8 cellular contexts compared by ENCODE assay signal in the genomic region with DNA sequence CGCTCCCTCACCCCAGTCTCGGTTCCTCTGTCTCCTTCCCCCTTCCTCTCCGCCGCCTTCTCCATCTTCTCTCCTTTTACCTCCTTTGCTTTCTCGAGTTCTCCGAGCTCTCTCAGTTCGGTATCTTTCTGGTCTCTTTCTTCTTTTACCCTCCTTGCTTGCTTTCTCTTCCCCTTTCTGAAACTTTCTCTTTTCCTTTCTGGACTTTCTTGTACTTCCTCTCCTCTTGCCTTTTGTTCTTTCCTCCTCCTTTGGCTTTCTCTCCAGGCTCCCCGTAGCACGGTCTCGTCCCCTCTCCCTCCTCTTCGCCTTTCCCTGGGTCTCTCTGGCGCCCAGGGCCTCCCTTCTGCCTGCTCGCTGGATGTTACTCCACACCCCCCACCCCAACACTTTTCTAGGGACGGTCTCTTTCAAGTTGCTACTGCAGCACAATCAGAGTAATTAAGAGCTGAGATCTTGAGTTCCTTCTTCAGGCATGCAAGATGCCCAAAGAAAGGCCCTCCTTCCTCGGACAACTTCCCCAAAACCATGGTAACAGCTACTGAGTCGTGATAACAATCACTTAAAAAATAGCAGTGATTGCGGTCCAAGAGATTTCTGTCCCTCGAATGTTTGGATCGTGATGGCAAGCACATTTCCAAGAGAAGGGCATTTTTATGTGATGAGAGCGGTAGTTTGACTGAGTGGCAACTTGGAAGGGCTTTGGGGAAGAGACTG. TPM values are rescaled to one million over a fixed set of nuclear protein-coding genes. Genes with fewer than 3 reads are reported as not detected.
DNase-seq lines count a peak whose midpoint lies in the region; ATAC-seq and TF ChIP-seq lines count a peak whose summit lies in the region.

No MANE protein-coding gene starts in this region.

- H3K9me2 ChIP-seq in neural cell (ENCODE audit: insufficient read depth, low read length), result no peaks in the 10 kb centered on the region

- H2AFZ ChIP-seq in KMS-11 (ENCODE audit: low read depth) (peak overlapping the region; percentile 94), neural cell (ENCODE audit: low read depth, low read length) (peak overlapping the region; percentile 52)

- peaks cover 62% of the 10 kb centered on the region for H3K27me3 ChIP-seq in BLaER1
- H3K27me3 ChIP-seq in KMS-11 (ENCODE audit: insufficient read depth, low read depth), result peaks cover 30% of the 10 kb centered on the region
- H3K27me3 ChIP-seq in ectodermal cell (ENCODE audit: control insufficient read depth, insufficient read depth, low read length, poor library complexity, severe bottlenecking), result peaks cover 55% of the 10 kb centered on the region
- H3K27me3 ChIP-seq in neural cell (ENCODE audit: insufficient read depth, low read depth, low read length), result no peaks in the 10 kb centered on the region

- H3K4me3 ChIP-seq in BLaER1 (peak overlapping the region; percentile 89), KMS-11 (IDR thresholded peaks at IDR 0.05; ENCODE audit: insufficient read depth, low read depth, low read length) (no peak overlapping the region), ectodermal cell (ENCODE audit: insufficient read depth, low read depth, low read length) (peak overlapping the region; percentile 79), neural cell (ENCODE audit: low read length) (peak overlapping the region; percentile 82), mucosa of descending colon (no peak overlapping the region)

- H4K20me1 ChIP-seq in BLaER1 (peaks cover 34% of the 10 kb centered on the region), KMS-11 (ENCODE audit: insufficient read depth) (no peaks in the 10 kb centered on the region), neural cell (ENCODE audit: insufficient read depth) (peaks cover 8% of the 10 kb centered on the region)

- peaks cover 38% of the 10 kb centered on the region for H3K4me1 ChIP-seq in BLaER1
- peaks cover 11% of the 10 kb centered on the region for H3K4me1 ChIP-seq in KMS-11 (ENCODE audit: low read depth, poor library complexity, severe bottlenecking)
- H3K4me1 ChIP-seq in ectodermal cell (ENCODE audit: control insufficient read depth, insufficient read depth, low read length), result peaks cover 24% of the 10 kb centered on the region
- H3K4me1 ChIP-seq in mucosa of descending colon (ENCODE audit: low read depth), result peaks cover 28% of the 10 kb centered on the region

- TF ChIP-seq CTCF in KMS-11 (conservative IDR thresholded peaks at IDR 0.05; ENCODE audit: low read depth, low read length) (peak; percentile 41), neural cell (IDR thresholded peaks at IDR 0.05; ENCODE audit: poor library complexity, severe bottlenecking) (no peak), mucosa of descending colon (IDR thresholded peaks at IDR 0.05) (no peak)

- H3K9ac ChIP-seq in BLaER1 (peak overlapping the region; percentile 84), KMS-11 (no peak overlapping the region), neural cell (ENCODE audit: low read length) (peak overlapping the region; percentile 95)

- no peak for TF ChIP-seq RAD21 in neural cell (conservative IDR thresholded peaks at IDR 0.05)

- H3K79me2 ChIP-seq in KMS-11 (ENCODE audit: insufficient read depth, low read depth) (no peaks in the 10 kb centered on the region), neural cell (replicated peaks; ENCODE audit: insufficient read depth, low read length) (peaks cover 33% of the 10 kb centered on the region)

- H3K9me3 ChIP-seq in BLaER1, result no peaks in the 10 kb centered on the region
- no peaks in the 10 kb centered on the region for H3K9me3 ChIP-seq in ectodermal cell (ENCODE audit: control insufficient read depth, low read length)
- H3K9me3 ChIP-seq in neural cell (ENCODE audit: low read length), result no peaks in the 10 kb centered on the region
- no peaks in the 10 kb centered on the region for H3K9me3 ChIP-seq in mucosa of descending colon

- 8 to 9% methylated on average over 20 of the region's 20 CpGs for WGBS in ectodermal cell, 2 experiments

- H3K36me3 ChIP-seq in BLaER1 (no peaks in the 10 kb centered on the region), KMS-11 (ENCODE audit: insufficient read depth) (no peaks in the 10 kb centered on the region), ectodermal cell (ENCODE audit: control insufficient read depth, insufficient read depth, low read length) (no peaks in the 10 kb centered on the region), neural cell (ENCODE audit: insufficient read depth, low read length) (no peaks in the 10 kb centered on the region), mucosa of descending colon (ENCODE audit: low read depth) (no peaks in the 10 kb centered on the region)

- DNase-seq in NCI-H345 treated with DMSO at 0.1 percent for 48 hours (lab: John Stamatoyannopoulos, UW; ENCODE audit: unreplicated experiment), result no peak
- no peak for DNase-seq in mucosa of descending colon
- DNase-seq in D341Med (ENCODE audit: low spot score), result no peak

- no peak for ATAC-seq in GM21723 (IDR thresholded peaks at IDR 0.05; ENCODE audit: unreplicated experiment)
- no peak for ATAC-seq in mucosa of descending colon

- peak overlapping the region; percentile 93 for H3K4me2 ChIP-seq in BLaER1
- peak overlapping the region; percentile 99 for H3K4me2 ChIP-seq in KMS-11
- H3K4me2 ChIP-seq in neural cell (ENCODE audit: low read length), result peak overlapping the region; percentile 53

- H3F3A ChIP-seq in neural cell (ENCODE audit: insufficient read depth, low read length, poor library complexity, severe bottlenecking), result peaks cover 6% of the 10 kb centered on the region

- intact Hi-C loops in mucosa of descending colon (cut with DNase I, micrococcal nuclease), result no loop called here

- peak; percentile 27 for TF ChIP-seq EP300 in neural cell (conservative IDR thresholded peaks at IDR 0.05; ENCODE audit: poor library complexity, severe bottlenecking)

- H3K27ac ChIP-seq in BLaER1 (peak overlapping the region; percentile 52), KMS-11 (no peak overlapping the region), ectodermal cell (ENCODE audit: insufficient read depth, low read depth, low read length, poor library complexity, severe bottlenecking) (peak overlapping the region; percentile 22), neural cell (ENCODE audit: low read length) (peak overlapping the region; percentile 90)

TF ChIP-seq in neural cell, 6 proteins besides CTCF, POLR2A, EP300 and RAD21:
- TF ChIP-seq MXI1 (conservative IDR thresholded peaks at IDR 0.05; ENCODE audit: poor library complexity, severe bottlenecking), result no peak
- TF ChIP-seq SMC3 (conservative IDR thresholded peaks at IDR 0.05; ENCODE audit: poor library complexity), result no peak
- no peak for TF ChIP-seq TAF1 (IDR thresholded peaks at IDR 0.05; ENCODE audit: low read depth)
- TF ChIP-seq REST (IDR thresholded peaks at IDR 0.05; ENCODE audit: borderline replicate concordance), result no peak
- no peak for TF ChIP-seq POLR2AphosphoS5 (IDR thresholded peaks at IDR 0.05)
- no peak for TF ChIP-seq EZH2 (IDR thresholded peaks at IDR 0.05; ENCODE audit: borderline replicate concordance, insufficient read depth, low read length, poor library complexity, severe bottlenecking)

RNA-seq across cellular contexts. Expression of gene TENM4, which starts 0.5 kb away (rescaled TPM):
- polyA plus RNA-seq in ectodermal cell (2013, experiment 1 of 4), result 83.1 TPM
- 123 TPM for polyA plus RNA-seq in ectodermal cell (2013, experiment 2 of 4)
- polyA plus RNA-seq in ectodermal cell (2013, experiment 3 of 4), result 83.5 TPM
- polyA plus RNA-seq in ectodermal cell (2013, experiment 4 of 4), result 85.9 TPM
- 16.8 and 24.8 TPM in 2 replicates for polyA plus RNA-seq in neural cell
- polyA minus RNA-seq in neural cell, result 153 and 170 TPM in 2 replicates
- total RNA-seq in mucosa of descending colon, result 1 to 10 TPM in 2 of 3 donors, under 1 TPM in 1; 0.70 to 1.6 (median 1.2) TPM

Comparison
In these comparisons a context has a peak if more than half of its experiments do, and no peak if none do; other contexts are left out.
1. H3K4me3 ChIP-seq: peak in BLaER1 (single experiment), ectodermal cell (single experiment) and neural cell (single experiment); none in KMS-11 (single experiment) and mucosa of descending colon (single experiment).
2. Peak in every context shown above with its lines, with median percentiles within 50 percentile points of each other: H3K4me2 ChIP-seq.